Comparison of ENCODE assay signal across 8 cellular contexts in genomic region chr17:846901-847777, GRCh38.
DNase-seq lines count a peak whose midpoint lies in the region; ATAC-seq and TF ChIP-seq lines count a peak whose summit lies in the region.

No MANE protein-coding gene starts in this region.

- no peaks in the 10 kb centered on the region for H3K36me3 ChIP-seq in cardiac muscle cell
- H3K36me3 ChIP-seq in fibroblast of lung (ENCODE audit: control insufficient read depth, insufficient read depth, low read length) = no peaks in the 10 kb centered on the region
- H3K36me3 ChIP-seq in aorta (ENCODE audit: control insufficient read depth in 1 of 2, insufficient read depth in 2 of 2, low read length in 1 of 2) = no peaks in the 10 kb centered on the region

- H2AFZ ChIP-seq in fibroblast of lung (ENCODE audit: low read length) = no peak overlapping the region

- peaks cover 29% of the 10 kb centered on the region for H3K36me3 Mint-ChIP-seq in nephron progenitor cell (ENCODE audit: low read depth)

- peaks cover 5% of the 10 kb centered on the region for H3K9me3 Mint-ChIP-seq in nephron progenitor cell

- peak overlapping the region; percentile 72 for H3K4me2 ChIP-seq in fibroblast of lung (ENCODE audit: extremely low read depth, insufficient read depth, low read length)

- no peak for TF ChIP-seq CTCF in cardiac muscle cell (IDR thresholded peaks at IDR 0.05; ENCODE audit: low read depth, low read length)
- no peak for TF ChIP-seq CTCF in fibroblast of lung (conservative IDR thresholded peaks at IDR 0.05 in 1 of 2, IDR thresholded peaks at IDR 0.05 in 1 of 2; ENCODE audit: low read depth in 1 of 2, low read length in 2 of 2)
- no peak for TF ChIP-seq CTCF in nephron progenitor cell (IDR thresholded peaks at IDR 0.05)

- DNase-seq in cardiac muscle cell (ENCODE audit: low read depth in 1 of 2, low spot score in 1 of 2) (no peak), cardiac septum (ENCODE audit: low spot score) (no peak), fibroblast of lung (ENCODE audit: low read depth in 2 of 2) (peak; percentile 36 to 47), nephron progenitor cell (no peak), aorta (no peak), SKM-1 treated with dmso at 0.1 percent for 144 hours (lab: John Stamatoyannopoulos, UW; ENCODE audit: unreplicated experiment) (no peak), epidermal melanocyte (ENCODE audit: insufficient read length, low spot score) (no peak)

- intact Hi-C loops in cardiac septum (cut with DNase I) (loop anchor here (5.0 kb wide), 1 partner anchor 70 kb away; no protein-coding TSS in a partner anchor), aorta (cut with DNase I) (no loop called here)

- H3K4me3 ChIP-seq in cardiac muscle cell (no peak overlapping the region), fibroblast of lung (replicated peaks in 1 of 4; ENCODE audit: control extremely low read depth in 1 of 4, insufficient read depth in 1 of 4, low read depth in 3 of 4, low read length in 4 of 4) (peak overlapping the region; percentile 4 to 54 (median 34)), aorta (ENCODE audit: low read length in 2 of 2) (peak overlapping the region; percentile 11 to 42)

- no peaks in the 10 kb centered on the region for H4K20me1 ChIP-seq in fibroblast of lung (ENCODE audit: control insufficient read depth, extremely low read depth, insufficient read depth, low read length)

- no peaks in the 10 kb centered on the region for H3K79me2 ChIP-seq in fibroblast of lung (ENCODE audit: control insufficient read depth, insufficient read depth, low read length)

- H3K4me1 ChIP-seq in cardiac muscle cell (ENCODE audit: low read depth) (peaks cover 34% of the 10 kb centered on the region), fibroblast of lung (ENCODE audit: control insufficient read depth, extremely low read depth, insufficient read depth, low read length) (peaks cover 7% of the 10 kb centered on the region), aorta (ENCODE audit: control insufficient read depth in 1 of 2, insufficient read depth in 2 of 2, low read length in 2 of 2) (no peaks in the 10 kb centered on the region)

- peak overlapping the region; percentile 82 for H3K27ac Mint-ChIP-seq in nephron progenitor cell

- H3K27ac ChIP-seq in cardiac muscle cell (peak overlapping the region; percentile 64), fibroblast of lung (ENCODE audit: insufficient read depth, low read length) (no peak overlapping the region), aorta (ENCODE audit: low read depth in 1 of 2, low read length in 2 of 2) (peak overlapping the region; percentile 1 to 28)

- H3K9me3 ChIP-seq in cardiac muscle cell (ENCODE audit: low read depth) (no peaks in the 10 kb centered on the region), fibroblast of lung (ENCODE audit: control insufficient read depth, insufficient read depth, low read depth, low read length) (no peaks in the 10 kb centered on the region), aorta (ENCODE audit: control insufficient read depth, low read length) (no peaks in the 10 kb centered on the region)

- peak overlapping the region; percentile 27 for H3K4me3 Mint-ChIP-seq in nephron progenitor cell

- 3 to 4% methylated on average over 31 of the region's 31 CpGs for WGBS in aorta, 2 donors

- H3K9ac ChIP-seq in fibroblast of lung (ENCODE audit: insufficient read depth, low read length) = peak overlapping the region; percentile 43

- ATAC-seq in aorta (ENCODE audit: low FRiP score) (peak; percentile 64), esophagus mucosa (no peak)

- H3K4me1 Mint-ChIP-seq in nephron progenitor cell = peaks cover 84% of the 10 kb centered on the region

- peaks cover 3% of the 10 kb centered on the region for H3K27me3 Mint-ChIP-seq in nephron progenitor cell (ENCODE audit: low read depth, poor library complexity)

- H3K27me3 ChIP-seq in cardiac muscle cell = no peaks in the 10 kb centered on the region
- H3K27me3 ChIP-seq in fibroblast of lung (ENCODE audit: control insufficient read depth, insufficient read depth, low read length) = no peaks in the 10 kb centered on the region
- no peaks in the 10 kb centered on the region for H3K27me3 ChIP-seq in aorta (ENCODE audit: control insufficient read depth in 1 of 2, insufficient read depth in 2 of 2, low read length in 1 of 2)

Comparison
In these comparisons a context has a peak if more than half of its experiments do, and no peak if none do; other contexts are left out.
1. DNase-seq: peak in fibroblast of lung (2 of 2); none in cardiac muscle cell (0 of 2), cardiac septum (single experiment), nephron progenitor cell (single experiment), aorta (0 of 2), SKM-1 treated with dmso at 0.1 percent for 144 hours (single experiment) and epidermal melanocyte (single experiment).